In genomic region chr1:211588711-211589110, GRCh38 we compare ENCODE assay signal across 32 cellular contexts.
"Had no signal": no experiment of that assay in that cellular context is flagged by ENCODE, and none has a peak within 500 bp of the region (broad histone marks: within the 10 kb centered on the region; RNA-seq: fewer than 3 reads in every experiment).

No MANE protein-coding gene starts in this region.

- DNase-seq: activated CD4-positive, alpha-beta T cell treated with anti-CD3 and anti-CD28 coated beads, Interleukin-2, amount 10 ng/mL, durations not matched to agents 24 days and 14 days; activated CD4-positive, alpha-beta T cell treated with anti-CD3 and anti-CD28 coated beads, Interleukin-2, amount 50 U/mL, for 4 hours; activated CD8-positive, alpha-beta T cell treated with anti-CD3 and anti-CD28 coated beads for 36 hours; activated effector memory CD4-positive, alpha-beta T cell treated with anti-CD3 and anti-CD28 coated beads, Interleukin-2, amount 50 U/mL, for 16 hours; activated naive CD4-positive, alpha-beta T cell; activated naive CD4-positive, alpha-beta T cell treated with anti-CD3 and anti-CD28 coated beads, Interleukin-2, amount 50 U/mL, for 16 hours; activated naive CD8-positive, alpha-beta T cell treated with anti-CD3 and anti-CD28 coated beads for 36 hours; activated T-cell treated with anti-CD3 and anti-CD28 coated beads, Interleukin-2, amount 50 U/mL, for 1 hour; activated T-cell treated with anti-CD3 and anti-CD28 coated beads, Interleukin-2, amount 50 U/mL, for 72 hours; amniotic stem cell; aorta; brain microvascular endothelial cell; Kasumi-1; MM.1S; MV-4-11; NCI-H1092; NCI-H1436 treated with DMSO at 0.1 percent for 48 hours; NCI-H1694 treated with DMSO at 0.1 percent for 48 hours; NCI-H2029; NCI-H345; NCI-H526; NCI-H748 treated with DMSO at 0.1 percent for 48 hours; NK-92 treated with Interleukin-12 subunit alpha and Interleukin-12 subunit beta, amount 100 ng/mL, for 24 hours; PC-9; SIG-M5; T1000 had no signal

- ATAC-seq: activated CD8-positive, alpha-beta T cell treated with anti-CD3 and anti-CD28 coated beads for 36 hours; activated T-cell treated with anti-CD3 and anti-CD28 coated beads, Interleukin-2, amount 50 U/mL, for 72 hours; activated T-helper 17 cell treated with anti-CD3 and anti-CD28 coated beads, Interleukin-2, amount 50 U/mL, for 72 hours; Right ventricle myocardium inferior had no signal

- H2AFZ ChIP-seq: PC-9 had no signal

- H3K4me2 ChIP-seq: PC-9 had no signal

- H3K36me3 ChIP-seq: brain microvascular endothelial cell, cardiac muscle cell had no signal

- H3K27ac ChIP-seq: brain microvascular endothelial cell, cardiac muscle cell, PC-9, RWPE1 had no signal

- H3K27me3 ChIP-seq: brain microvascular endothelial cell, cardiac muscle cell had no signal

- FAIRE-seq: RCC 7860, TTC549 had no signal

- H3K4me3 ChIP-seq: cardiac muscle cell, PC-9 had no signal
